ENCODE assay signal across 14 cellular contexts in genomic region chr1:81559662-81560350, GRCh38.
DNase-seq lines count a peak whose midpoint lies in the region; ATAC-seq and TF ChIP-seq lines count a peak whose summit lies in the region.
"Had no signal": no experiment of that assay in that cellular context is flagged by ENCODE, and none has a peak within 500 bp of the region (broad histone marks: within the 10 kb centered on the region; RNA-seq: fewer than 3 reads in every experiment).

No MANE protein-coding gene starts in this region.

- H3K4me3 ChIP-seq in mammary epithelial cell (replicated peaks in 1 of 3; ENCODE audit: insufficient read depth in 1 of 3, low read depth in 2 of 3, low read length in 3 of 3), result no peak overlapping the region
- H3K4me3 ChIP-seq in trophoblast cell (ENCODE audit: low read depth, low read length), result no peak overlapping the region
- H3K4me3 ChIP-seq in mucosa of descending colon, result no peak overlapping the region
- H3K4me3 ChIP-seq: dorsolateral prefrontal cortex, neural progenitor cell had no signal

- no peaks in the 10 kb centered on the region for H3K27me3 Mint-ChIP-seq in natural killer cell treated with Interleukin-12 subunit alpha and Interleukin-12 subunit beta and Interleukin-15 and Interleukin-18, amount 100 ng/mL, for 72 hours

- H2AK5ac ChIP-seq in trophoblast cell (ENCODE audit: low read length), result no peak overlapping the region

- no peak overlapping the region for H2BK5ac ChIP-seq in trophoblast cell (ENCODE audit: low read depth, low read length, poor library complexity)

- intact Hi-C loops in mammary epithelial cell (cut with micrococcal nuclease) (no loop called here), mucosa of descending colon (cut with DNase I, micrococcal nuclease) (no loop called here)

- TF ChIP-seq CTCF in mammary epithelial cell (conservative IDR thresholded peaks at IDR 0.05 in 1 of 2, IDR thresholded peaks at IDR 0.05 in 1 of 2; ENCODE audit: extremely low read depth in 1 of 2, insufficient read depth in 1 of 2, low read depth in 1 of 2, low read length in 2 of 2) (peak; percentile 30 to 42), mucosa of descending colon (IDR thresholded peaks at IDR 0.05) (no peak)

- WGBS in mammary epithelial cell (ENCODE audit: low coverage, missing lambda C conversion rate), result 0% methylated on average over 1 of the region's 1 CpG
- no CpG with 5 or more reads among the region's 1 CpG for WGBS in trophoblast cell (ENCODE audit: extremely low coverage, insufficient coverage, insufficient read length)

- ATAC-seq in HG03432 (IDR thresholded peaks at IDR 0.05; ENCODE audit: unreplicated experiment) (peak; percentile 50), mucosa of descending colon (no peak)
- no peak for ATAC-seq in natural killer cell treated with Interleukin-12 subunit alpha and Interleukin-12 subunit beta and Interleukin-15 and Interleukin-18, amount 100 ng/mL, for 72 hours
- ATAC-seq: left colon had no signal

- H2AFZ ChIP-seq in mammary epithelial cell (ENCODE audit: low read depth, low read length), result no peak overlapping the region
- H2AFZ ChIP-seq in trophoblast cell (ENCODE audit: insufficient read depth, low read length, poor library complexity), result no peak overlapping the region
- H2AFZ ChIP-seq: neural progenitor cell had no signal

- no TSS peak for BruUV-seq in mammary epithelial cell (replicated peaks; lab: Mats Ljungman, UMichigan)

- in situ Hi-C loops in mammary epithelial cell (cut with MboI; ENCODE audit: low sequenced_read_pairs in 2 of 2), result loop anchor here in 1 of 2 donors (25.0 kb wide), 1 partner anchor 202 kb away; no protein-coding TSS in a partner anchor

- H3K36me3 Mint-ChIP-seq in natural killer cell treated with Interleukin-12 subunit alpha and Interleukin-12 subunit beta and Interleukin-15 and Interleukin-18, amount 100 ng/mL, for 72 hours, result no peaks in the 10 kb centered on the region

- no peak overlapping the region for H2BK120ac ChIP-seq in trophoblast cell (ENCODE audit: insufficient read depth, low read length, poor library complexity)

- H3K4me1 Mint-ChIP-seq in natural killer cell treated with Interleukin-12 subunit alpha and Interleukin-12 subunit beta and Interleukin-15 and Interleukin-18, amount 100 ng/mL, for 72 hours (ENCODE audit: low read depth in 2 of 2), result no peaks in the 10 kb centered on the region
- H3K4me1 Mint-ChIP-seq: neural progenitor cell had no signal

- H3K27ac ChIP-seq in mammary epithelial cell (ENCODE audit: insufficient read depth, low read depth, low read length) (no peak overlapping the region), trophoblast cell (ENCODE audit: low read depth, low read length) (peak overlapping the region; percentile 30)
- H3K27ac ChIP-seq: dorsolateral prefrontal cortex, neural progenitor cell had no signal

- no peaks in the 10 kb centered on the region for H3K27me3 ChIP-seq in mammary epithelial cell (ENCODE audit: insufficient read depth, low read length)
- no peaks in the 10 kb centered on the region for H3K27me3 ChIP-seq in trophoblast cell (ENCODE audit: insufficient read depth, low read length)
- H3K27me3 ChIP-seq: dorsolateral prefrontal cortex, neural progenitor cell had no signal

- no peak overlapping the region for H3K9ac ChIP-seq in mammary epithelial cell (ENCODE audit: insufficient read depth, low read length)
- no peak overlapping the region for H3K9ac ChIP-seq in trophoblast cell (ENCODE audit: low read length)
- H3K9ac ChIP-seq: neural progenitor cell had no signal

- H3K27ac Mint-ChIP-seq in natural killer cell treated with Interleukin-12 subunit alpha and Interleukin-12 subunit beta and Interleukin-15 and Interleukin-18, amount 100 ng/mL, for 72 hours, result no peak overlapping the region
- H3K27ac Mint-ChIP-seq: neural progenitor cell had no signal

- no peak overlapping the region for H3K4ac ChIP-seq in trophoblast cell (ENCODE audit: low read depth, low read length)

- peaks cover 2% of the 10 kb centered on the region for H3K79me1 ChIP-seq in trophoblast cell (ENCODE audit: low read length)

- no peaks in the 10 kb centered on the region for H3K36me3 ChIP-seq in mammary epithelial cell (ENCODE audit: insufficient read depth, low read length)
- no peaks in the 10 kb centered on the region for H3K36me3 ChIP-seq in trophoblast cell (ENCODE audit: control insufficient read depth in 1 of 2, insufficient read depth in 2 of 2, low read length in 2 of 2)
- H3K36me3 ChIP-seq in mucosa of descending colon (ENCODE audit: low read depth), result no peaks in the 10 kb centered on the region
- H3K36me3 ChIP-seq: neural progenitor cell had no signal

- DNase-seq in DMS 273 (lab: John Stamatoyannopoulos, UW; ENCODE audit: unreplicated experiment) (peak; percentile 24), DMS 273 treated with DMSO at 0.1 percent for 48 hours (lab: John Stamatoyannopoulos, UW) (no peak), mammary epithelial cell (no peak), trophoblast cell (no peak), HUDEP-2 (lab: John Stamatoyannopoulos, UW; ENCODE audit: unreplicated experiment in 76 of 76) (no peak), mucosa of descending colon (no peak)
- DNase-seq in natural killer cell treated with Interleukin-12 subunit alpha and Interleukin-12 subunit beta and Interleukin-15 and Interleukin-18, amount 100 ng/mL, for 72 hours (ENCODE audit: low spot score), result no peak
- DNase-seq: 8988T, activated T-cell treated with anti-CD3 and anti-CD28 coated beads for 4 hours, dorsolateral prefrontal cortex, left colon, NCI-H1930 had no signal

- no peak overlapping the region for H3K4me2 ChIP-seq in mammary epithelial cell (ENCODE audit: insufficient read depth, low read depth, low read length)
- no peak overlapping the region for H3K4me2 ChIP-seq in trophoblast cell (ENCODE audit: low read length)
- H3K4me2 ChIP-seq: neural progenitor cell had no signal

- peaks cover 12% of the 10 kb centered on the region for H3K9me3 Mint-ChIP-seq in natural killer cell treated with Interleukin-12 subunit alpha and Interleukin-12 subunit beta and Interleukin-15 and Interleukin-18, amount 100 ng/mL, for 72 hours
- H3K9me3 Mint-ChIP-seq: neural progenitor cell had no signal

- no peak overlapping the region for H3K18ac ChIP-seq in trophoblast cell (ENCODE audit: low read length)

- no peak overlapping the region for H3K4me3 Mint-ChIP-seq in natural killer cell treated with Interleukin-12 subunit alpha and Interleukin-12 subunit beta and Interleukin-15 and Interleukin-18, amount 100 ng/mL, for 72 hours
- H3K4me3 Mint-ChIP-seq: neural progenitor cell had no signal

- no peak overlapping the region for H3K14ac ChIP-seq in trophoblast cell (ENCODE audit: low read length)

- no peaks in the 10 kb centered on the region for H3K4me1 ChIP-seq in mammary epithelial cell (ENCODE audit: insufficient read depth, low read length)
- peaks cover 5 to 8% of the 10 kb centered on the region in 2 experiments for H3K4me1 ChIP-seq in trophoblast cell (ENCODE audit: control insufficient read depth in 1 of 2, insufficient read depth in 2 of 2, low read length in 2 of 2)
- no peaks in the 10 kb centered on the region for H3K4me1 ChIP-seq in mucosa of descending colon (ENCODE audit: low read depth)
- H3K4me1 ChIP-seq: neural progenitor cell had no signal

- no peak overlapping the region for H3K23ac ChIP-seq in trophoblast cell (ENCODE audit: low read length)

- H4K12ac ChIP-seq in trophoblast cell (ENCODE audit: low read depth, low read length), result no peak overlapping the region

- no peaks in the 10 kb centered on the region for H4K20me1 ChIP-seq in mammary epithelial cell (ENCODE audit: insufficient read depth, low read length)

- dilution Hi-C loops in mammary epithelial cell (cut with HindIII; ENCODE audit: low sequenced_read_pairs), result no loop called here

- CTCF ChIA-PET in mammary epithelial cell (lab: Charles Lee; ENCODE audit: low non-redundant PET), result no interaction called here

- H2BK12ac ChIP-seq in trophoblast cell (ENCODE audit: low read length), result no peak overlapping the region

- no peaks in the 10 kb centered on the region for H3K9me3 ChIP-seq in mammary epithelial cell (replicated peaks; ENCODE audit: insufficient read depth, low read length)
- H3K9me3 ChIP-seq in trophoblast cell (ENCODE audit: insufficient read depth, low read depth, low read length), result no peaks in the 10 kb centered on the region
- no peaks in the 10 kb centered on the region for H3K9me3 ChIP-seq in mucosa of descending colon

- no peak overlapping the region for H4K91ac ChIP-seq in trophoblast cell (ENCODE audit: low read depth, low read length)

- no peak overlapping the region for H4K8ac ChIP-seq in trophoblast cell (ENCODE audit: low read depth, low read length)

- H3K79me2 ChIP-seq in mammary epithelial cell (ENCODE audit: insufficient read depth, low read length), result no peaks in the 10 kb centered on the region
- H3K79me2 ChIP-seq in trophoblast cell (ENCODE audit: control insufficient read depth, insufficient read depth, low read length, poor library complexity), result no peaks in the 10 kb centered on the region
